14 cellular contexts compared by ENCODE assay signal in the genomic region with DNA sequence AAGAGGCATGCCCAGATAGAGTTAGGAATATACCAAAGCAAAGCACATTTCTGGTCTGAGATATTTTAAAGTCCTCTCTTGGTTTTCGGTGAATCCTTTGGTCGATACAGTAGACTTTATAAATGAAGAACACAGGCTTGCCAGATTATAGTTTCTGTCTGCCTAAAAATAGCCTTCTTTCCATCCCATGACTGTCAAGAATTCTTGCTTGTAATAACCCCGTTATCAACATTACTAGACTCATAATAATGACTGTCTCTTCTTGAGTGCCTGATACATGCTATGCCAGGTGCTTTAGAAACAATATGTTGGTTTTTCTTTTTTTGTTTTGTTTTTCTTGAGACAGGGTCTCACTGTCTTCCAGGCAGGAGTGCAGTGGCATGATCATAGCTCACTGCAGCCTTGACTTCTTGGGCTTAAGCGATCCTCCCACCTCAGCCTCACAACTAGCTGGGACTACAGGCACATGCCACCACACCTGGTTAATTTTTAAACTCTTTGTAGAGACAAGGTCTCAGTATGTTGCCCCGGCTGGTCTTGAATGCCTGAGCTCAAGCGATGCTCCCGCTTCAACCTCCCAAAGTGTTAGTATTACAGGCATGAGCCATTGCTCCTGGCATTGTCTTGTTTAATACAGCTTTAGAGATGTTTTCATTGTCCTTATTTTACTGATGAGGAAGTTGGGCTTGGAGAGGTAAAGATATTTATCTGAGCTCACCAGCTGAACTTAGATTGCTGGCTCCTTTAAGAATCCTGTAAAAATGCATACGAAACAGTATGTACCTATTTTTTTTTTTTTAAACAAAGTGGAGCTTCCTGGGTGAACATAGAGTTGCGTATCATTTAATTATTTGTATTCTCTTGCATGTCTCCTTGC. TPM values are rescaled to one million over a fixed set of nuclear protein-coding genes. Genes with fewer than 3 reads are reported as not detected.
DNase-seq lines count a peak whose midpoint lies in the region; ATAC-seq, FAIRE-seq and TF ChIP-seq lines count a peak whose summit lies in the region.
"Had no signal": no experiment of that assay in that cellular context is flagged by ENCODE, and none has a peak within 500 bp of the region (broad histone marks: within the 10 kb centered on the region; RNA-seq: fewer than 3 reads in every experiment).

No MANE protein-coding gene starts in this region.

- 54% methylated on average over 9 of the region's 9 CpGs for WGBS in pancreas, 2 donors
- 75 to 78% (median 76%) methylated on average over 9 of the region's 9 CpGs for WGBS in psoas muscle, 3 donors

- peaks cover 47% of the 10 kb centered on the region for H3K36me3 Mint-ChIP-seq in activated naive CD8-positive, alpha-beta T cell treated with anti-CD3 and anti-CD28 coated beads, Interleukin-2, amount 10 ng/mL, durations not matched to agents 7 days and 5 days

- POLR2A ChIA-PET in activated naive CD8-positive, alpha-beta T cell treated with anti-CD3 and anti-CD28 coated beads, Interleukin-2, amount 10 ng/mL, durations not matched to agents 7 days and 5 days (lab: Charles Lee), result interaction anchor here (1.1 to 3.9 kb wide), 2 partner anchors 9 to 30 kb away, joined by 4 to 25 read pairs; partner anchors contain the start of gene CHST11

- in situ Hi-C loops in GM13976 (cut with MboI; ENCODE audit: low sequenced_read_pairs, unreplicated experiment), result no loop called here

- peaks cover 75% of the 10 kb centered on the region for H3K4me1 Mint-ChIP-seq in activated naive CD8-positive, alpha-beta T cell treated with anti-CD3 and anti-CD28 coated beads, Interleukin-2, amount 10 ng/mL, durations not matched to agents 7 days and 5 days

- H3K27ac ChIP-seq in pancreas (no peak overlapping the region), psoas muscle (no peak overlapping the region)
- H3K27ac ChIP-seq: upper lobe of left lung had no signal

- peaks cover 0 to 12% (median 0%) of the 10 kb centered on the region in 3 donors for H3K4me1 ChIP-seq in pancreas
- H3K4me1 ChIP-seq in psoas muscle, result no peaks in the 10 kb centered on the region

- H3K9me3 ChIP-seq in pancreas, result no peaks in the 10 kb centered on the region
- H3K9me3 ChIP-seq in psoas muscle, result no peaks in the 10 kb centered on the region
- H3K9me3 ChIP-seq: upper lobe of left lung had no signal

- H3K4me3 ChIP-seq in pancreas, result no peak overlapping the region
- no peak overlapping the region for H3K4me3 ChIP-seq in psoas muscle
- H3K4me3 ChIP-seq: upper lobe of left lung had no signal

- intact Hi-C loops in pancreas (cut with DNase I) (no loop called here), psoas muscle (cut with DNase I) (no loop called here)

- H3K36me3 ChIP-seq in pancreas (no peaks in the 10 kb centered on the region), psoas muscle (ENCODE audit: insufficient read depth in 1 of 2, low read depth in 1 of 2) (no peaks in the 10 kb centered on the region)

- peak overlapping the region; percentile 1 for H3K27ac Mint-ChIP-seq in activated naive CD8-positive, alpha-beta T cell treated with anti-CD3 and anti-CD28 coated beads, Interleukin-2, amount 10 ng/mL, durations not matched to agents 7 days and 5 days

- TF ChIP-seq CTCF in pancreas (IDR thresholded peaks at IDR 0.05), result no peak
- TF ChIP-seq CTCF in psoas muscle (IDR thresholded peaks at IDR 0.05), result no peak
- no peak for TF ChIP-seq CTCF in GM13976 (IDR thresholded peaks at IDR 0.05; ENCODE audit: borderline replicate concordance, control extremely low read depth, extremely low read depth, insufficient read depth, missing control alignments)

- FAIRE-seq in pancreas (lab: Jason Lieb, UNC), result no peak
- FAIRE-seq: bronchial epithelial cell, GM18507 had no signal

- no peak overlapping the region for H3K4me3 Mint-ChIP-seq in activated naive CD8-positive, alpha-beta T cell treated with anti-CD3 and anti-CD28 coated beads, Interleukin-2, amount 10 ng/mL, durations not matched to agents 7 days and 5 days

- H3K27me3 ChIP-seq in pancreas, result no peaks in the 10 kb centered on the region
- no peaks in the 10 kb centered on the region for H3K27me3 ChIP-seq in psoas muscle (ENCODE audit: insufficient read depth in 3 of 3, low read length in 2 of 3)
- H3K27me3 ChIP-seq: upper lobe of left lung had no signal

- DNase-seq in activated naive CD8-positive, alpha-beta T cell treated with anti-CD3 and anti-CD28 coated beads, Interleukin-2, amount 10 ng/mL, durations not matched to agents 7 days and 5 days, result no peak
- DNase-seq in pancreas (no peak), NCI-H526 (lab: John Stamatoyannopoulos, UW) (no peak), NCI-H2171 treated with DMSO at 0.1 percent for 48 hours (lab: John Stamatoyannopoulos, UW) (no peak), psoas muscle (no peak), GM13976 (ENCODE audit: low spot score) (no peak)
- DNase-seq: DMS79, NCI-H510A, upper lobe of left lung had no signal

- peak; percentile 46 for ATAC-seq in GM19395 (IDR thresholded peaks at IDR 0.05; ENCODE audit: unreplicated experiment)
- peak; percentile 41 for ATAC-seq in HG03571 (IDR thresholded peaks at IDR 0.05; ENCODE audit: unreplicated experiment)
- ATAC-seq in activated naive CD8-positive, alpha-beta T cell treated with anti-CD3 and anti-CD28 coated beads, Interleukin-2, amount 10 ng/mL, durations not matched to agents 7 days and 5 days (ENCODE audit: low read depth), result no peak
- peak in 3 of 4 donors; percentile 32 to 50 (median 39) for ATAC-seq in pancreas
- no peak for ATAC-seq in psoas muscle
- ATAC-seq: SK-N-SH treated with all-trans-retinoic acid at 6 μM for 48 hours had no signal

- no peaks in the 10 kb centered on the region for H3K27me3 Mint-ChIP-seq in activated naive CD8-positive, alpha-beta T cell treated with anti-CD3 and anti-CD28 coated beads, Interleukin-2, amount 10 ng/mL, durations not matched to agents 7 days and 5 days

- H3K9me3 Mint-ChIP-seq in activated naive CD8-positive, alpha-beta T cell treated with anti-CD3 and anti-CD28 coated beads, Interleukin-2, amount 10 ng/mL, durations not matched to agents 7 days and 5 days, result peaks cover 2% of the 10 kb centered on the region

RNA-seq across cellular contexts. Expression of gene CHST11, which starts 30.4 kb away (rescaled TPM):
- total RNA-seq in activated naive CD8-positive, alpha-beta T cell treated with anti-CD3 and anti-CD28 coated beads, Interleukin-2, amount 10 ng/mL, durations not matched to agents 7 days and 5 days, result 10 to 100 TPM; 64.9 to 72.9 TPM
- total RNA-seq in pancreas (10 to 100 TPM in 3 of 6 donors, 1 to 10 TPM in 3; 3.8 to 14.8 (median 9.8) TPM), psoas muscle (1 to 10 TPM; 1.0 to 1.6 (median 1.1) TPM)
- polyA plus RNA-seq in pancreas (1 to 10 TPM; 1.1 to 2.9 TPM), psoas muscle (under 1 TPM; 0.52 to 0.65 (median 0.58) TPM)

Comparison
In these comparisons a context has a peak if more than half of its experiments do, and no peak if none do; other contexts are left out.
1. ATAC-seq: peak in GM19395 (single experiment), HG03571 (single experiment) and pancreas (3 of 4); none in activated naive CD8-positive, alpha-beta T cell treated with anti-CD3 and anti-CD28 coated beads, Interleukin-2, amount 10 ng/mL, durations not matched to agents 7 days and 5 days (single experiment) and psoas muscle (0 of 4).
2. RNA of gene CHST11, which starts 30.4 kb away (total RNA-seq): 64.9 to 72.9 TPM in activated naive CD8-positive, alpha-beta T cell treated with anti-CD3 and anti-CD28 coated beads, Interleukin-2, amount 10 ng/mL, durations not matched to agents 7 days and 5 days; 3.8 to 14.8 TPM in pancreas and 1.0 to 1.6 TPM in psoas muscle; every median in the first group is over 4 times any median in the second.